In the genomic region with DNA sequence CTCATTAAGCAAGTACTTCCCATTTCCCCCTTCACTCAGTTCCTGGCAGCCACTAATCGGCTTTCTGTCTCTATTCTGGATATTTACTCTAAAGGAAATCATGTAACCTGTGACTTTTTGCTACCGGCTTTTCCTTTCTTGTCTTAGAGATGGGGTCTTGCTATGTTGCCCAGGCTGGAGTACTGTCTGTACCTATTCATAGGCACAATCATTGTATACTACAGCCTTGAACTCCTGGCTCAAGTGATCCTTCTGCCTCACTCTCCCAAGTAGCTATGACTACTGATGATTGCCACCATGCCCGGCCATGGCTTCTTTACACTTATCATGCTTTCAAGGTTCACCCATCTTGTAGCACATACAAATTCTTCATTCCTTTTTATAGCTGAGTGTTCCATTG, we compare ENCODE assay signal across 10 cellular contexts. TPM values are rescaled to one million over a fixed set of nuclear protein-coding genes. Genes with fewer than 3 reads are reported as not detected.
"Had no signal": no experiment of that assay in that cellular context is flagged by ENCODE, and none has a peak within 500 bp of the region (broad histone marks: within the 10 kb centered on the region; RNA-seq: fewer than 3 reads in every experiment).

No MANE protein-coding gene starts in this region.

- H3K4me1 Mint-ChIP-seq: GM23338 had no signal

- H3K4me3 ChIP-seq: GM23338, HAP-1 had no signal

- H3K9me3 Mint-ChIP-seq: GM23338, HFFc6 had no signal

- H3K4me3 Mint-ChIP-seq: GM23338, HFFc6 had no signal

- H3K9me3 ChIP-seq: HAP-1 had no signal

- ATAC-seq: GM23338, HCT116 had no signal

- H3K36me3 ChIP-seq: HAP-1 had no signal

- DNase-seq: H7, HFFc6, IMR-90, KBM-7 had no signal

- H3K27ac ChIP-seq: HL-60 had no signal

- H3K27ac Mint-ChIP-seq: GM23338, HFFc6 had no signal

- H3K4me2 ChIP-seq: GM23338 had no signal

- H2AFZ ChIP-seq: GM23338 had no signal

RNA-seq across cellular contexts. Expression of a gene that starts 55.2 kb away (rescaled TPM):
- total RNA-seq: GM23338, H4, H7, HFFc6, HT1080, IMR-90 had no signal
- polyA plus RNA-seq: IMR-90 had no signal
